ENCODE assay signal across 8 cellular contexts in genomic region chr5:108381955-108382783, GRCh38. TPM values are rescaled to one million over a fixed set of nuclear protein-coding genes. Genes with fewer than 3 reads are reported as not detected.
DNase-seq lines count a peak whose midpoint lies in the region; ATAC-seq and TF ChIP-seq lines count a peak whose summit lies in the region.

Gene FBXL17 (minus strand): TSS chr5:108382098.

- whole genome bisulfite sequencing in adrenal gland, 4 donors = 0 to 1% (median 0%) methylated on average over 7 to 82 of the region's 82 CpGs
- WGBS in heart right ventricle, 2 donors = 0% methylated on average over 60 to 82 of the region's 82 CpGs

- H3K9me3 ChIP-seq in adrenal gland (replicated peaks in 1 of 3) (no peaks in the 10 kb centered on the region), heart right ventricle (peaks cover 0 to 3% (median 0%) of the 10 kb centered on the region in 11 donors), upper lobe of right lung (no peaks in the 10 kb centered on the region)

- peaks cover 6% of the 10 kb centered on the region for H3K36me3 Mint-ChIP-seq in T-cell

- peaks cover 0 to 5% (median 2%) of the 10 kb centered on the region in 3 donors for H3K9me3 Mint-ChIP-seq in T-cell

- H3K27ac ChIP-seq in adrenal gland = peak within 1 kb of the TSS; percentile 94 to 100 (median 99)
- peak within 1 kb of the TSS; percentile 91 to 100 (median 100) for H3K27ac ChIP-seq in heart right ventricle
- peak within 1 kb of the TSS; percentile 100 for H3K27ac ChIP-seq in upper lobe of right lung

- H3K4me3 ChIP-seq in GM12875 (ENCODE audit: low read depth, low read length) (peak within 1 kb of the TSS; percentile 98), adrenal gland (peak within 1 kb of the TSS; percentile 81 to 99 (median 84)), heart right ventricle (peak within 1 kb of the TSS; percentile 84 to 99 (median 92)), upper lobe of right lung (peak within 1 kb of the TSS; percentile 95)

- TF ChIP-seq POLR2A in adrenal gland (IDR thresholded peaks at IDR 0.05) = peak; percentile 92

- no peak for TF ChIP-seq CTCF in GM12875 (IDR thresholded peaks at IDR 0.05; ENCODE audit: borderline replicate concordance, insufficient read depth, low read depth, low read length)
- TF ChIP-seq CTCF in adrenal gland (IDR thresholded peaks at IDR 0.05) = peak in 1 of 6 experiments; percentile 8
- TF ChIP-seq CTCF in heart right ventricle (IDR thresholded peaks at IDR 0.05) = peak in 2 of 9 donors; percentile 11 to 17
- no peak for TF ChIP-seq CTCF in upper lobe of right lung (IDR thresholded peaks at IDR 0.05)

- no peaks in the 10 kb centered on the region for H3K36me3 ChIP-seq in adrenal gland (replicated peaks in 1 of 2)
- H3K36me3 ChIP-seq in heart right ventricle = no peaks in the 10 kb centered on the region
- H3K36me3 ChIP-seq in upper lobe of right lung = no peaks in the 10 kb centered on the region

- intact Hi-C loops in adrenal gland (cut with DNase I) = no loop called here
- intact Hi-C loops in heart right ventricle (cut with DNase I) = no loop called here
- intact Hi-C loops in posterior vena cava (cut with DNase I) = loop anchor here in 1 of 2 donors (10.0 kb wide), 1 partner anchor 1353 kb away; no protein-coding TSS in a partner anchor
- intact Hi-C loops in upper lobe of right lung (cut with DNase I) = no loop called here

- DNase-seq in NCI-H1436 treated with DMSO at 0.1 percent for 48 hours (lab: John Stamatoyannopoulos, UW) = peak; percentile 57
- DNase-seq in T-cell = peak; percentile 78 to 95 (median 91)
- peak; percentile 93 to 98 (median 97) for DNase-seq in adrenal gland
- peak; percentile 93 to 95 for DNase-seq in heart right ventricle
- peak; percentile 99 for DNase-seq in posterior vena cava (ENCODE audit: low spot score)
- peak; percentile 98 for DNase-seq in upper lobe of right lung

- ATAC-seq in HG02763 (IDR thresholded peaks at IDR 0.05; ENCODE audit: unreplicated experiment) (peak; percentile 73), T-cell (replicated peaks in 1 of 4) (peak; percentile 77 to 83 (median 78)), heart right ventricle (peak; percentile 86 to 94 (median 90)), upper lobe of right lung (peak; percentile 92)

- peaks cover 11 to 17% of the 10 kb centered on the region in 2 donors for H3K4me1 ChIP-seq in adrenal gland (replicated peaks in 1 of 2)
- peaks cover 0 to 38% (median 25%) of the 10 kb centered on the region in 9 donors for H3K4me1 ChIP-seq in heart right ventricle
- peaks cover 27% of the 10 kb centered on the region for H3K4me1 ChIP-seq in upper lobe of right lung

- peak within 1 kb of the TSS; percentile 97 to 99 for H3K27ac Mint-ChIP-seq in T-cell

- POLR2A ChIA-PET in T-cell (lab: Charles Lee) = interaction anchor here (0.7 to 1.0 kb wide), 4 partner anchors 8 to 907 kb away, joined by 3 to 4 read pairs (median 4); no protein-coding TSS in a partner anchor

- H3K4me3 Mint-ChIP-seq in T-cell = peak within 1 kb of the TSS; percentile 88 to 91 (median 89)

- CTCF ChIA-PET in T-cell (lab: Charles Lee) = interaction anchor here in 1 of 2 donors (0.6 to 1.5 kb wide), 3 partner anchors 11 to 36 kb away, joined by 3 to 8 read pairs (median 3); no protein-coding TSS in a partner anchor

- H3K27me3 ChIP-seq in adrenal gland (no peaks in the 10 kb centered on the region), heart right ventricle (no peaks in the 10 kb centered on the region), upper lobe of right lung (no peaks in the 10 kb centered on the region)

- H3K27me3 Mint-ChIP-seq in T-cell = no peaks in the 10 kb centered on the region

- peaks cover 39 to 44% (median 44%) of the 10 kb centered on the region in 3 donors for H3K4me1 Mint-ChIP-seq in T-cell

RNA-seq across cellular contexts. Expression of gene FBXL17, which starts in this region (rescaled TPM):
- 10 to 100 TPM; 20.4 to 30.1 (median 22.1) TPM for total RNA-seq in T-cell
- 10 to 100 TPM; 18.9 to 29.4 (median 22.7) TPM for total RNA-seq in adrenal gland
- 10 to 100 TPM in 1 of 3 donors, 1 to 10 TPM in 2; 4.4 to 18.5 (median 6.8) TPM for polyA plus RNA-seq in adrenal gland
- total RNA-seq in heart right ventricle = 10 to 100 TPM; 34.5 to 47.4 (median 41.6) TPM
- 1 to 10 TPM; 5.9 to 8.6 TPM for polyA plus RNA-seq in heart right ventricle
- total RNA-seq in posterior vena cava = 10 to 100 TPM; 18.1 to 24.1 TPM
- total RNA-seq in upper lobe of right lung = 17.5 TPM

Comparison
In these comparisons a context has a peak if more than half of its experiments do, and no peak if none do; other contexts are left out.
1. Peak in every context shown above with its lines: DNase-seq, ATAC-seq, H3K4me3 ChIP-seq and H3K27ac ChIP-seq.